ENCODE assay signal across 33 cellular contexts in the genomic region with DNA sequence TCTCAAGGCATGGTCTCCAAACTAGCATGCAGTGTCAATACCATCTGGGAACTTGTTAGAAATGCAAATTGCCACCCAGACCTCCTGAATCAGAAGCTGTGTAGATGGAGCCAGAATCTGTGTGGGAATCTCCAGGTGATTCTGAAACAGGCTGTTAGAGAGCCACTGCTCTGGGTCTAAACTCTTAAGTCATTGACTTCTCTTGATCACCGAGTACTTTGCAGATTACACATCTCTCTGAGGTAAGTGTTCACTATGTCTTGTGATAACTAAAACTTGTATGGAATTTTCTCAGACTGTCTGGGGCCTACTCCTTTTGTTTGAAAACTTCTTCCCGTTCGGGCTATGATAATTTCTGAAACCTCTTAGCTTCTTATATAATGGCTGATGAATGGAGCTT.
"Had no signal": no experiment of that assay in that cellular context is flagged by ENCODE, and none has a peak within 500 bp of the region (broad histone marks: within the 10 kb centered on the region; RNA-seq: fewer than 3 reads in every experiment).

No MANE protein-coding gene starts in this region.

- DNase-seq: activated B cell treated with CpG ODN at 0.5 μM for 24 hours; activated CD4-positive, alpha-beta memory T cell treated with anti-CD3 and anti-CD28 coated beads for 36 hours; activated CD4-positive, alpha-beta T cell treated with anti-CD3 and anti-CD28 coated beads for 4 hours; activated CD4-positive, alpha-beta T cell treated with anti-CD3 and anti-CD28 coated beads, Interleukin-2, amount 10 ng/mL, durations not matched to agents 24 days and 14 days; activated CD4-positive, alpha-beta T cell treated with anti-CD3 and anti-CD28 coated beads, Interleukin-2, amount 50 U/mL, for 1 hour; activated CD4-positive, alpha-beta T cell treated with anti-CD3 and anti-CD28 coated beads, Interleukin-2, amount 50 U/mL, for 4 hours; activated CD4-positive, CD25-positive, alpha-beta regulatory T cell treated with anti-CD3 and anti-CD28 coated beads, Interleukin-2, amount 50 U/mL, for 72 hours; activated CD8-positive, alpha-beta memory T cell treated with anti-CD3 and anti-CD28 coated beads, Interleukin-2, amount 50 U/mL, for 48 hours; activated CD8-positive, alpha-beta T cell treated with anti-CD3 and anti-CD28 coated beads for 36 hours; activated effector memory CD4-positive, alpha-beta T cell treated with Interleukin-2 at 50 U/mL for 16 hours; activated gamma-delta T cell; activated naive CD4-positive, alpha-beta T cell treated with anti-CD3 and anti-CD28 coated beads, Interleukin-2, amount 10 ng/mL, durations not matched to agents 7 days and 5 days; activated naive CD4-positive, alpha-beta T cell treated with Interleukin-2 at 50 U/mL for 16 hours; activated naive CD8-positive, alpha-beta T cell treated with anti-CD3 and anti-CD28 coated beads, Interleukin-2, amount 10 ng/mL, durations not matched to agents 7 days and 5 days; activated naive CD8-positive, alpha-beta T cell treated with anti-CD3 and anti-CD28 coated beads, Interleukin-2, amount 50 U/mL, for 24 hours; activated T-cell treated with anti-CD3 and anti-CD28 coated beads, Interleukin-2, amount 50 U/mL, for 24 hours; activated T-cell treated with anti-CD3 and anti-CD28 coated beads, Interleukin-2, amount 50 U/mL, for 48 hours; aorta; caudate nucleus; cerebellar nuclear complex; T-helper 1 cell; T-helper 2 cell; T-helper 9 cell had no signal

- H3K27me3 ChIP-seq: cardiac muscle cell had no signal

- H3K27ac Mint-ChIP-seq: activated B cell treated with CpG ODN at 0.5 μM for 24 hours; activated CD4-positive, alpha-beta memory T cell treated with anti-CD3 and anti-CD28 coated beads for 36 hours; activated CD8-positive, alpha-beta T cell treated with anti-CD3 and anti-CD28 coated beads for 36 hours; activated naive CD4-positive, alpha-beta T cell treated with anti-CD3 and anti-CD28 coated beads, Interleukin-2, amount 10 ng/mL, durations not matched to agents 7 days and 5 days; activated naive CD4-positive, alpha-beta T cell treated with anti-CD3 and anti-CD28 coated beads, Interleukin-2, amount 50 U/mL, for 24 hours; activated naive CD8-positive, alpha-beta T cell; activated naive CD8-positive, alpha-beta T cell treated with anti-CD3 and anti-CD28 coated beads, Interleukin-2, amount 10 ng/mL, durations not matched to agents 7 days and 5 days; activated naive CD8-positive, alpha-beta T cell treated with anti-CD3 and anti-CD28 coated beads, Interleukin-2, amount 50 U/mL, for 24 hours; activated T-cell treated with anti-CD3 and anti-CD28 coated beads, Interleukin-2, amount 50 U/mL, for 24 hours; activated T-helper 2 cell treated with anti-CD3 and anti-CD28 coated beads, Interferon-gamma antibody, Interleukin-2, Interleukin-4, amounts not matched to agents 10 μg/mL and 5 μg/mL and 100 μg/mL, durations not matched to agents 14 hours and 24 hours and 36 hours; brain; T-helper 1 cell treated with Interleukin-12 subunit alpha and Interleukin-12 subunit beta and Interleukin-4 antibody, amounts not matched to agents 30 μg/mL and 1 μg/mL, for 36 hours; T-helper 2 cell treated with Interferon-gamma antibody and Interleukin-4, amounts not matched to agents 5 μg/mL and 100 μg/mL, for 36 hours had no signal

- H3K27me3 Mint-ChIP-seq: activated CD4-positive, alpha-beta memory T cell treated with anti-CD3 and anti-CD28 coated beads for 36 hours; activated CD8-positive, alpha-beta T cell treated with anti-CD3 and anti-CD28 coated beads for 36 hours; activated naive CD4-positive, alpha-beta T cell treated with anti-CD3 and anti-CD28 coated beads, Interleukin-2, amount 10 ng/mL, durations not matched to agents 7 days and 5 days; activated naive CD4-positive, alpha-beta T cell treated with anti-CD3 and anti-CD28 coated beads, Interleukin-2, amount 50 U/mL, for 24 hours; activated T-cell treated with anti-CD3 and anti-CD28 coated beads, Interleukin-2, amount 50 U/mL, for 24 hours; brain; central memory CD8-positive, alpha-beta T cell had no signal

- FAIRE-seq: TTC549 had no signal

- H3K4me3 ChIP-seq: cardiac muscle cell had no signal

- H3K36me3 ChIP-seq: cardiac muscle cell had no signal

- H3K4me3 Mint-ChIP-seq: activated B cell treated with CpG ODN at 0.5 μM for 24 hours; activated CD4-positive, alpha-beta memory T cell treated with anti-CD3 and anti-CD28 coated beads for 36 hours; activated CD4-positive, alpha-beta T cell treated with anti-CD3 and anti-CD28 coated beads, Interleukin-2, amount 10 ng/mL, durations not matched to agents 24 days and 14 days; activated CD8-positive, alpha-beta T cell treated with anti-CD3 and anti-CD28 coated beads for 36 hours; activated naive CD4-positive, alpha-beta T cell treated with anti-CD3 and anti-CD28 coated beads, Interleukin-2, amount 10 ng/mL, durations not matched to agents 7 days and 5 days; activated naive CD4-positive, alpha-beta T cell treated with anti-CD3 and anti-CD28 coated beads, Interleukin-2, amount 50 U/mL, for 24 hours; activated naive CD8-positive, alpha-beta T cell; activated naive CD8-positive, alpha-beta T cell treated with anti-CD3 and anti-CD28 coated beads, Interleukin-2, amount 10 ng/mL, durations not matched to agents 7 days and 5 days; activated naive CD8-positive, alpha-beta T cell treated with anti-CD3 and anti-CD28 coated beads, Interleukin-2, amount 50 U/mL, for 24 hours; activated T-cell treated with anti-CD3 and anti-CD28 coated beads, Interleukin-2, amount 50 U/mL, for 24 hours; brain; central memory CD8-positive, alpha-beta T cell; T-helper 1 cell treated with Interleukin-12 subunit alpha and Interleukin-12 subunit beta and Interleukin-4 antibody, amounts not matched to agents 30 μg/mL and 1 μg/mL, for 36 hours; T-helper 2 cell treated with Interferon-gamma antibody and Interleukin-4, amounts not matched to agents 5 μg/mL and 100 μg/mL, for 36 hours had no signal

- H3K27ac ChIP-seq: cardiac muscle cell, VCaP had no signal

- ATAC-seq: activated CD8-positive, alpha-beta T cell treated with anti-CD3 and anti-CD28 coated beads for 36 hours; activated naive CD8-positive, alpha-beta T cell treated with anti-CD3 and anti-CD28 coated beads, Interleukin-2, amount 50 U/mL, for 24 hours had no signal

- H3K4me1 Mint-ChIP-seq: activated naive CD4-positive, alpha-beta T cell treated with anti-CD3 and anti-CD28 coated beads, Interleukin-2, amount 10 ng/mL, durations not matched to agents 7 days and 5 days; activated naive CD4-positive, alpha-beta T cell treated with anti-CD3 and anti-CD28 coated beads, Interleukin-2, amount 50 U/mL, for 24 hours; activated naive CD8-positive, alpha-beta T cell treated with anti-CD3 and anti-CD28 coated beads, Interleukin-2, amount 10 ng/mL, durations not matched to agents 7 days and 5 days; brain; central memory CD8-positive, alpha-beta T cell had no signal

- H3K9me3 Mint-ChIP-seq: activated CD4-positive, alpha-beta T cell treated with anti-CD3 and anti-CD28 coated beads, Interleukin-2, amount 10 ng/mL, durations not matched to agents 24 days and 14 days had no signal

- H3K36me3 Mint-ChIP-seq: activated CD4-positive, alpha-beta memory T cell treated with anti-CD3 and anti-CD28 coated beads for 36 hours; activated naive CD4-positive, alpha-beta T cell treated with anti-CD3 and anti-CD28 coated beads, Interleukin-2, amount 10 ng/mL, durations not matched to agents 7 days and 5 days; activated naive CD8-positive, alpha-beta T cell treated with anti-CD3 and anti-CD28 coated beads, Interleukin-2, amount 10 ng/mL, durations not matched to agents 7 days and 5 days; brain had no signal
